ENCODE assay signal across 11 cellular contexts in the genomic region with DNA sequence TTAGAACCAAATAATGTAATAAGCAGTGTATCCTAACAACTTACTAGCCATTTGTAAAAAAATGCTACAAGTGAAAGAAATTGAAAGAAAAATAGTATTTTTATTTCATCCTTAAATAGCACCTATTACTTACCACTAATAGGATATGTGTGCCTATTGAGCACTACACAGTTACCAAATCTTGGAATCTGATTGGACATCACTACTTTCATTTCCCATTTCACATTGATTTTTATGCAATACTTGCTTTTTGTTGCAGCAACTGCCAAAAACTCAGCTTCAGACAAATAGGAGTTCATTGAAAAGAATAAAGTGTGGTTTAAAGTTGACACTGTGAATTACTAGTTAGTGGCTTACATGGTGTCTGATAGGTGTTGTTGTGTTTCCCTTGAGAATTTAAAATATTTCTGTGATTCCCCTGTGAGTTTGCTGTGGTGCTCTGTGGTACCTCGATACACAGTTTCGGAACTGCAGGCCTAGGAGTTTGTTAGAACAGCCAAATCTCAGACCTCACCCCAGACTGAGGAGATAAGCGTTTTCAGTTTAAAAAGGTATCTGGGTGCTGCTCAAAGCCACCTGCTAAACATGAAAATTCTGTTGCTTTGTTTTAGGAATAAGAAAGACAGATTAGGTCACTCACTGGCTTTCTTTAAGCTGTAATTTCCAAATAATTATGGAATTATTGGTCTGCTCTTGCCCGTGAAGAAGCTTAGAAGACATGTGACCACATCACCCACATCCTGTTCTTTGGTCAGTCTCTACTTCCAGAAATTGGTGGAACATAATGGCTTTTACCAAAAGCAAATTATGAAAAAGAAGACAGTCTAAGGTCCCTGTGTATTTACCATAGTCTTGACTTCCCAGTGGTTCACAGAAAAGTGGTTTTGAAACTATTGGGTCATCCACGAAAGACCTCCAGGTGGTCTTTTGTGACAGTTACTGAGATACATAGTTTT.
DNase-seq lines count a peak whose midpoint lies in the region; ATAC-seq and TF ChIP-seq lines count a peak whose summit lies in the region.
"Had no signal": no experiment of that assay in that cellular context is flagged by ENCODE, and none has a peak within 500 bp of the region (broad histone marks: within the 10 kb centered on the region; RNA-seq: fewer than 3 reads in every experiment).

No MANE protein-coding gene starts in this region.

- ATAC-seq in activated CD8-positive, alpha-beta T cell treated with anti-CD3 and anti-CD28 coated beads, Interleukin-2, amount 10 ng/mL, durations not matched to agents 7 days and 5 days = no peak
- no peak for ATAC-seq in activated CD8-positive, alpha-beta T cell treated with anti-CD3 and anti-CD28 coated beads for 36 hours
- ATAC-seq in HG02763 (IDR thresholded peaks at IDR 0.05; ENCODE audit: unreplicated experiment) (peak; percentile 75), HG03521 (IDR thresholded peaks at IDR 0.05; ENCODE audit: unreplicated experiment) (peak; percentile 78), gastrocnemius medialis (no peak)

- H3K4me1 ChIP-seq in gastrocnemius medialis = no peaks in the 10 kb centered on the region

- no peak overlapping the region for H3K27ac Mint-ChIP-seq in activated CD8-positive, alpha-beta T cell treated with anti-CD3 and anti-CD28 coated beads, Interleukin-2, amount 10 ng/mL, durations not matched to agents 7 days and 5 days
- H3K27ac Mint-ChIP-seq in activated CD8-positive, alpha-beta T cell treated with anti-CD3 and anti-CD28 coated beads for 36 hours = no peak overlapping the region
- H3K27ac Mint-ChIP-seq in activated T-cell treated with anti-CD3 and anti-CD28 coated beads, Interleukin-2, amount 50 U/mL, for 24 hours = no peak overlapping the region
- H3K27ac Mint-ChIP-seq: activated CD4-positive, alpha-beta T cell treated with anti-CD3 and anti-CD28 coated beads, Interleukin-2, amount 10 ng/mL, durations not matched to agents 24 days and 14 days had no signal

- no peaks in the 10 kb centered on the region for H3K27me3 ChIP-seq in gastrocnemius medialis

- no peaks in the 10 kb centered on the region for H3K36me3 Mint-ChIP-seq in activated CD8-positive, alpha-beta T cell treated with anti-CD3 and anti-CD28 coated beads, Interleukin-2, amount 10 ng/mL, durations not matched to agents 7 days and 5 days (ENCODE audit: low read depth)
- H3K36me3 Mint-ChIP-seq in activated CD8-positive, alpha-beta T cell treated with anti-CD3 and anti-CD28 coated beads for 36 hours (ENCODE audit: low read depth) = no peaks in the 10 kb centered on the region
- no peaks in the 10 kb centered on the region for H3K36me3 Mint-ChIP-seq in activated T-cell treated with anti-CD3 and anti-CD28 coated beads, Interleukin-2, amount 50 U/mL, for 24 hours (ENCODE audit: low read depth)

- in situ Hi-C loops in gastrocnemius medialis (cut with MboI; ENCODE audit: low sequenced_read_pairs in 4 of 4) = no loop called here

- no peak for TF ChIP-seq CTCF in activated CD8-positive, alpha-beta T cell treated with anti-CD3 and anti-CD28 coated beads for 36 hours (IDR thresholded peaks at IDR 0.05)
- TF ChIP-seq CTCF in gastrocnemius medialis (IDR thresholded peaks at IDR 0.05 in 4 of 5, conservative IDR thresholded peaks at IDR 0.05 in 1 of 5) = no peak

- no peaks in the 10 kb centered on the region for H3K9me3 Mint-ChIP-seq in activated CD8-positive, alpha-beta T cell treated with anti-CD3 and anti-CD28 coated beads, Interleukin-2, amount 10 ng/mL, durations not matched to agents 7 days and 5 days (ENCODE audit: insufficient read depth)
- no peaks in the 10 kb centered on the region for H3K9me3 Mint-ChIP-seq in activated CD8-positive, alpha-beta T cell treated with anti-CD3 and anti-CD28 coated beads for 36 hours
- H3K9me3 Mint-ChIP-seq in activated T-cell treated with anti-CD3 and anti-CD28 coated beads, Interleukin-2, amount 50 U/mL, for 24 hours = peaks cover 5% of the 10 kb centered on the region
- H3K9me3 Mint-ChIP-seq: activated CD4-positive, alpha-beta T cell treated with anti-CD3 and anti-CD28 coated beads, Interleukin-2, amount 10 ng/mL, durations not matched to agents 24 days and 14 days had no signal

- H3K4me3 ChIP-seq in gastrocnemius medialis = no peak overlapping the region

- CTCF ChIA-PET in activated CD8-positive, alpha-beta T cell treated with anti-CD3 and anti-CD28 coated beads, Interleukin-2, amount 10 ng/mL, durations not matched to agents 7 days and 5 days (lab: Charles Lee) = no interaction called here
- CTCF ChIA-PET in activated CD8-positive, alpha-beta T cell treated with anti-CD3 and anti-CD28 coated beads for 36 hours (lab: Charles Lee) = no interaction called here

- POLR2A ChIA-PET in activated CD8-positive, alpha-beta T cell treated with anti-CD3 and anti-CD28 coated beads, Interleukin-2, amount 10 ng/mL, durations not matched to agents 7 days and 5 days (lab: Charles Lee) = no interaction called here
- POLR2A ChIA-PET in activated CD8-positive, alpha-beta T cell treated with anti-CD3 and anti-CD28 coated beads for 36 hours (lab: Charles Lee) = no interaction called here

- DNase-seq in activated CD8-positive, alpha-beta T cell treated with anti-CD3 and anti-CD28 coated beads, Interleukin-2, amount 10 ng/mL, durations not matched to agents 7 days and 5 days = peak; percentile 19
- DNase-seq in activated CD8-positive, alpha-beta T cell treated with anti-CD3 and anti-CD28 coated beads for 36 hours = no peak
- DNase-seq in 8988T (no peak), NCI-H1092 treated with DMSO at 0.1 percent for 48 hours (lab: John Stamatoyannopoulos, UW) (no peak), gastrocnemius medialis (no peak)
- no peak for DNase-seq in activated T-cell treated with anti-CD3 and anti-CD28 coated beads, Interleukin-2, amount 50 U/mL, for 24 hours
- DNase-seq: activated CD4-positive, alpha-beta T cell treated with anti-CD3 and anti-CD28 coated beads, Interleukin-2, amount 10 ng/mL, durations not matched to agents 24 days and 14 days; aorta; NCI-H2081 treated with DMSO at 0.1 percent for 48 hours had no signal

- peaks cover 0 to 8% (median 5%) of the 10 kb centered on the region in 3 donors for H3K9me3 ChIP-seq in gastrocnemius medialis

- H3K4me3 Mint-ChIP-seq in activated CD8-positive, alpha-beta T cell treated with anti-CD3 and anti-CD28 coated beads, Interleukin-2, amount 10 ng/mL, durations not matched to agents 7 days and 5 days = no peak overlapping the region
- H3K4me3 Mint-ChIP-seq in activated CD8-positive, alpha-beta T cell treated with anti-CD3 and anti-CD28 coated beads for 36 hours = no peak overlapping the region
- no peak overlapping the region for H3K4me3 Mint-ChIP-seq in activated T-cell treated with anti-CD3 and anti-CD28 coated beads, Interleukin-2, amount 50 U/mL, for 24 hours
- H3K4me3 Mint-ChIP-seq: activated CD4-positive, alpha-beta T cell treated with anti-CD3 and anti-CD28 coated beads, Interleukin-2, amount 10 ng/mL, durations not matched to agents 24 days and 14 days had no signal

- no peaks in the 10 kb centered on the region for H3K27me3 Mint-ChIP-seq in activated CD8-positive, alpha-beta T cell treated with anti-CD3 and anti-CD28 coated beads, Interleukin-2, amount 10 ng/mL, durations not matched to agents 7 days and 5 days (ENCODE audit: low read depth)
- H3K27me3 Mint-ChIP-seq in activated CD8-positive, alpha-beta T cell treated with anti-CD3 and anti-CD28 coated beads for 36 hours = no peaks in the 10 kb centered on the region
- H3K27me3 Mint-ChIP-seq in activated T-cell treated with anti-CD3 and anti-CD28 coated beads, Interleukin-2, amount 50 U/mL, for 24 hours = peaks cover 45% of the 10 kb centered on the region

- H3K27ac ChIP-seq in gastrocnemius medialis = no peak overlapping the region

- intact Hi-C loops in activated CD8-positive, alpha-beta T cell treated with anti-CD3 and anti-CD28 coated beads for 36 hours (cut with micrococcal nuclease) = no loop called here
- intact Hi-C loops in gastrocnemius medialis (cut with DNase I; ENCODE audit: low total_unique reads) = no loop called here

- H3K36me3 ChIP-seq in gastrocnemius medialis = no peaks in the 10 kb centered on the region

- H3K4me1 Mint-ChIP-seq in activated CD8-positive, alpha-beta T cell treated with anti-CD3 and anti-CD28 coated beads, Interleukin-2, amount 10 ng/mL, durations not matched to agents 7 days and 5 days (ENCODE audit: low read depth) = peaks cover 8% of the 10 kb centered on the region
- no peaks in the 10 kb centered on the region for H3K4me1 Mint-ChIP-seq in activated CD8-positive, alpha-beta T cell treated with anti-CD3 and anti-CD28 coated beads for 36 hours (ENCODE audit: low read depth)
- H3K4me1 Mint-ChIP-seq in activated T-cell treated with anti-CD3 and anti-CD28 coated beads, Interleukin-2, amount 50 U/mL, for 24 hours (ENCODE audit: low read depth) = no peaks in the 10 kb centered on the region

- no peak for TF ChIP-seq POLR2A in gastrocnemius medialis (IDR thresholded peaks at IDR 0.05)

Comparison
In these comparisons a context has a peak if more than half of its experiments do, and no peak if none do; other contexts are left out.
1. ATAC-seq: peak in HG02763 (single experiment) and HG03521 (single experiment); none in activated CD8-positive, alpha-beta T cell treated with anti-CD3 and anti-CD28 coated beads, Interleukin-2, amount 10 ng/mL, durations not matched to agents 7 days and 5 days (single experiment), activated CD8-positive, alpha-beta T cell treated with anti-CD3 and anti-CD28 coated beads for 36 hours (single experiment) and gastrocnemius medialis (0 of 2).